Comparison of ENCODE assay signal across 1 cellular context in the genomic region with DNA sequence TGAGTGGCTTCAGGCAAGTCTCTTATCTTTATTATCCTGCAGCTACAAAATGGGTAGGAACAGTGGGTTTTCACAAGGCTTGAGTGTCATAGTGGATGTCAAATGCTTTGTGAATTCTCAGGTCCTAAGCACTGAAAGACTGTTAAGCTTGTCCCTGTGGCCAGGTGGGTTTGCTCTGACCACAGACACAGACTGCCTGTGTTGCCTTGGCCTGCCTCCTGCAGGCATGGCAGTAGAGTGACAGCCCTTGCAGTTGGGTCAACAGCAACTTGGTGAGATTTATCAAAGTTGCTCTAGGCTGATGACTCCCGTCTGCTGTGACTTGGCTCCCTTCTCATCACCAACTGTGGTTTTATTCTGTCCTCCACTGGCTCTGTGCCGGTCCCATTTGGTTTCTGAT.
TF ChIP-seq lines count a peak whose summit lies in the region.

No MANE protein-coding gene starts in this region.

TF ChIP-seq in H1, 55 proteins besides CTCF, POLR2A, EP300 and RAD21:
- TF ChIP-seq, protein P1, sequence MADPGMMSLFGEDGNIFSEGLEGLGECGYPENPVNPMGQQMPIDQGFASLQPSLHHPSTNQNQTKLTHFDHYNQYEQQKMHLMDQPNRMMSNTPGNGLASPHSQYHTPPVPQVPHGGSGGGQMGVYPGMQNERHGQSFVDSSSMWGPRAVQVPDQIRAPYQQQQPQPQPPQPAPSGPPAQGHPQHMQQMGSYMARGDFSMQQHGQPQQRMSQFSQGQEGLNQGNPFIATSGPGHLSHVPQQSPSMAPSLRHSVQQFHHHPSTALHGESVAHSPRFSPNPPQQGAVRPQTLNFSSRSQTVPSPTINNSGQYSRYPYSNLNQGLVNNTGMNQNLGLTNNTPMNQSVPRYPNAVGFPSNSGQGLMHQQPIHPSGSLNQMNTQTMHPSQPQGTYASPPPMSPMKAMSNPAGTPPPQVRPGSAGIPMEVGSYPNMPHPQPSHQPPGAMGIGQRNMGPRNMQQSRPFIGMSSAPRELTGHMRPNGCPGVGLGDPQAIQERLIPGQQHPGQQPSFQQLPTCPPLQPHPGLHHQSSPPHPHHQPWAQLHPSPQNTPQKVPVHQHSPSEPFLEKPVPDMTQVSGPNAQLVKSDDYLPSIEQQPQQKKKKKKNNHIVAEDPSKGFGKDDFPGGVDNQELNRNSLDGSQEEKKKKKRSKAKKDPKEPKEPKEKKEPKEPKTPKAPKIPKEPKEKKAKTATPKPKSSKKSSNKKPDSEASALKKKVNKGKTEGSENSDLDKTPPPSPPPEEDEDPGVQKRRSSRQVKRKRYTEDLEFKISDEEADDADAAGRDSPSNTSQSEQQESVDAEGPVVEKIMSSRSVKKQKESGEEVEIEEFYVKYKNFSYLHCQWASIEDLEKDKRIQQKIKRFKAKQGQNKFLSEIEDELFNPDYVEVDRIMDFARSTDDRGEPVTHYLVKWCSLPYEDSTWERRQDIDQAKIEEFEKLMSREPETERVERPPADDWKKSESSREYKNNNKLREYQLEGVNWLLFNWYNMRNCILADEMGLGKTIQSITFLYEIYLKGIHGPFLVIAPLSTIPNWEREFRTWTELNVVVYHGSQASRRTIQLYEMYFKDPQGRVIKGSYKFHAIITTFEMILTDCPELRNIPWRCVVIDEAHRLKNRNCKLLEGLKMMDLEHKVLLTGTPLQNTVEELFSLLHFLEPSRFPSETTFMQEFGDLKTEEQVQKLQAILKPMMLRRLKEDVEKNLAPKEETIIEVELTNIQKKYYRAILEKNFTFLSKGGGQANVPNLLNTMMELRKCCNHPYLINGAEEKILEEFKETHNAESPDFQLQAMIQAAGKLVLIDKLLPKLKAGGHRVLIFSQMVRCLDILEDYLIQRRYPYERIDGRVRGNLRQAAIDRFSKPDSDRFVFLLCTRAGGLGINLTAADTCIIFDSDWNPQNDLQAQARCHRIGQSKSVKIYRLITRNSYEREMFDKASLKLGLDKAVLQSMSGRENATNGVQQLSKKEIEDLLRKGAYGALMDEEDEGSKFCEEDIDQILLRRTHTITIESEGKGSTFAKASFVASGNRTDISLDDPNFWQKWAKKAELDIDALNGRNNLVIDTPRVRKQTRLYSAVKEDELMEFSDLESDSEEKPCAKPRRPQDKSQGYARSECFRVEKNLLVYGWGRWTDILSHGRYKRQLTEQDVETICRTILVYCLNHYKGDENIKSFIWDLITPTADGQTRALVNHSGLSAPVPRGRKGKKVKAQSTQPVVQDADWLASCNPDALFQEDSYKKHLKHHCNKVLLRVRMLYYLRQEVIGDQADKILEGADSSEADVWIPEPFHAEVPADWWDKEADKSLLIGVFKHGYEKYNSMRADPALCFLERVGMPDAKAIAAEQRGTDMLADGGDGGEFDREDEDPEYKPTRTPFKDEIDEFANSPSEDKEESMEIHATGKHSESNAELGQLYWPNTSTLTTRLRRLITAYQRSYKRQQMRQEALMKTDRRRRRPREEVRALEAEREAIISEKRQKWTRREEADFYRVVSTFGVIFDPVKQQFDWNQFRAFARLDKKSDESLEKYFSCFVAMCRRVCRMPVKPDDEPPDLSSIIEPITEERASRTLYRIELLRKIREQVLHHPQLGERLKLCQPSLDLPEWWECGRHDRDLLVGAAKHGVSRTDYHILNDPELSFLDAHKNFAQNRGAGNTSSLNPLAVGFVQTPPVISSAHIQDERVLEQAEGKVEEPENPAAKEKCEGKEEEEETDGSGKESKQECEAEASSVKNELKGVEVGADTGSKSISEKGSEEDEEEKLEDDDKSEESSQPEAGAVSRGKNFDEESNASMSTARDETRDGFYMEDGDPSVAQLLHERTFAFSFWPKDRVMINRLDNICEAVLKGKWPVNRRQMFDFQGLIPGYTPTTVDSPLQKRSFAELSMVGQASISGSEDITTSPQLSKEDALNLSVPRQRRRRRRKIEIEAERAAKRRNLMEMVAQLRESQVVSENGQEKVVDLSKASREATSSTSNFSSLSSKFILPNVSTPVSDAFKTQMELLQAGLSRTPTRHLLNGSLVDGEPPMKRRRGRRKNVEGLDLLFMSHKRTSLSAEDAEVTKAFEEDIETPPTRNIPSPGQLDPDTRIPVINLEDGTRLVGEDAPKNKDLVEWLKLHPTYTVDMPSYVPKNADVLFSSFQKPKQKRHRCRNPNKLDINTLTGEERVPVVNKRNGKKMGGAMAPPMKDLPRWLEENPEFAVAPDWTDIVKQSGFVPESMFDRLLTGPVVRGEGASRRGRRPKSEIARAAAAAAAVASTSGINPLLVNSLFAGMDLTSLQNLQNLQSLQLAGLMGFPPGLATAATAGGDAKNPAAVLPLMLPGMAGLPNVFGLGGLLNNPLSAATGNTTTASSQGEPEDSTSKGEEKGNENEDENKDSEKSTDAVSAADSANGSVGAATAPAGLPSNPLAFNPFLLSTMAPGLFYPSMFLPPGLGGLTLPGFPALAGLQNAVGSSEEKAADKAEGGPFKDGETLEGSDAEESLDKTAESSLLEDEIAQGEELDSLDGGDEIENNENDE (IDR thresholded peaks at IDR 0.05; ENCODE audit: insufficient replicate concordance, low read length): no peak
- TF ChIP-seq CHD1 (IDR thresholded peaks at IDR 0.05; ENCODE audit: low read depth, low read length): no peak
- TF ChIP-seq, protein P2, sequence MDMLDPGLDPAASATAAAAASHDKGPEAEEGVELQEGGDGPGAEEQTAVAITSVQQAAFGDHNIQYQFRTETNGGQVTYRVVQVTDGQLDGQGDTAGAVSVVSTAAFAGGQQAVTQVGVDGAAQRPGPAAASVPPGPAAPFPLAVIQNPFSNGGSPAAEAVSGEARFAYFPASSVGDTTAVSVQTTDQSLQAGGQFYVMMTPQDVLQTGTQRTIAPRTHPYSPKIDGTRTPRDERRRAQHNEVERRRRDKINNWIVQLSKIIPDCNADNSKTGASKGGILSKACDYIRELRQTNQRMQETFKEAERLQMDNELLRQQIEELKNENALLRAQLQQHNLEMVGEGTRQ (IDR thresholded peaks at IDR 0.05; ENCODE audit: low read length): no peak
- TF ChIP-seq KDM1A (IDR thresholded peaks at IDR 0.05; ENCODE audit: borderline replicate concordance, low read length): no peak
- TF ChIP-seq BRCA1 (IDR thresholded peaks at IDR 0.05; ENCODE audit: low read depth, low read length): no peak
- no peak for TF ChIP-seq YY1 (IDR thresholded peaks at IDR 0.05; ENCODE audit: low read depth, low read length)
- no peak for TF ChIP-seq GTF2F1 (IDR thresholded peaks at IDR 0.05; ENCODE audit: borderline replicate concordance, low read depth, low read length)
- TF ChIP-seq SUZ12 (IDR thresholded peaks at IDR 0.05; ENCODE audit: low read length): no peak
- TF ChIP-seq JUN (IDR thresholded peaks at IDR 0.05; ENCODE audit: low read depth, low read length): no peak
- TF ChIP-seq NANOG (IDR thresholded peaks at IDR 0.05; ENCODE audit: insufficient read depth, low read depth, low read length, poor library complexity, severe bottlenecking): no peak
- no peak for TF ChIP-seq HDAC6 (IDR thresholded peaks at IDR 0.05; ENCODE audit: low read depth, low read length)
- no peak for TF ChIP-seq JUND (IDR thresholded peaks at IDR 0.05; ENCODE audit: low read length)
- no peak for TF ChIP-seq SIRT6 (IDR thresholded peaks at IDR 0.05; ENCODE audit: low read length)
